Comparison of ENCODE assay signal across 18 cellular contexts in the genomic region with DNA sequence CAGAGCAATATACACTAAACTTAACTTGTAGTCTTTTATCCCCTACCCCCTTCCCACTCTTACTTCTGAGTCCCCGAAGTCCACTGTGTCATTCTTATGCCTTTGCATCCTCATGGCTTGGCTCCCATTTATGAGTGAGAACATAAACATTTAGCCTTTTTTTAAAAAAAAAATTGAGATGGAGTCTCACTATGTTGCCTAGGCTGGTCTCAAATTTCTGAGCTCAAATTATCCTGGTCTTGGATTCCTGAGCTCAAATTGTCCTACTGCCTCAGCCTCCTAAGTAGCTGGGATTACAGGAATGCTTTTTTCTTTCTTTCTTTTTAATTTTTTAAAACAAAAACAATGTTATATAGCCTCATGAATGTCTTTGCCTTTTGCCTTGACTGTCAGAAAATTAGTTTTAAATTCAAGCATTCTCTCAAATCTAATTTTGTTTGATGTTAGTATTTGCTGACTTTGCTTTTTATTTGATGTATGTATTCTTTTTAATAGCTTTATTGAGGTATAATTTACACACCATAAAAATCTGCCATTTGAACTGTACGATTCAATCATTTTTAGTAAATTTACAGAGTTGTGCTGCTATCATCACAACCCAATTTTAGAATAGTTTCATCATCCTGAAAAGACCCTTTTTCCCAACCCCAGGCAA. TPM values are rescaled to one million over a fixed set of nuclear protein-coding genes. Genes with fewer than 3 reads are reported as not detected.
DNase-seq lines count a peak whose midpoint lies in the region; ATAC-seq and TF ChIP-seq lines count a peak whose summit lies in the region.
"Had no signal": no experiment of that assay in that cellular context is flagged by ENCODE, and none has a peak within 500 bp of the region (broad histone marks: within the 10 kb centered on the region; RNA-seq: fewer than 3 reads in every experiment).

No MANE protein-coding gene starts in this region.

- no peak overlapping the region for H2BK20ac ChIP-seq in IMR-90 (ENCODE audit: low read depth, low read length)

- TF ChIP-seq CTCF in IMR-90 (conservative IDR thresholded peaks at IDR 0.05; ENCODE audit: low read depth, low read length) (no peak), foreskin fibroblast (IDR thresholded peaks at IDR 0.05; ENCODE audit: low read depth, low read length) (no peak)

- ATAC-seq in IMR-90 (ENCODE audit: low read depth) = peak; percentile 57
- ATAC-seq in activated CD4-positive, alpha-beta T cell treated with anti-CD3 and anti-CD28 coated beads for 36 hours = no peak
- ATAC-seq: CD8-positive, alpha-beta T cell; GM12878; HCT116 had no signal

- H3K23ac ChIP-seq in IMR-90 (ENCODE audit: low read depth, low read length) = no peak overlapping the region

- no peaks in the 10 kb centered on the region for H3K27me3 ChIP-seq in IMR-90 (ENCODE audit: control insufficient read depth, insufficient read depth, low read length)
- H3K27me3 ChIP-seq: BLaER1 had no signal

- no TSS peak for BruUV-seq in IMR-90 (replicated peaks; lab: Mats Ljungman, UMichigan)

- no peak overlapping the region for H3K4me3 ChIP-seq in IMR-90 (ENCODE audit: insufficient read depth, low read depth, low read length)
- no peak overlapping the region for H3K4me3 ChIP-seq in foreskin fibroblast (ENCODE audit: low read depth in 1 of 2, low read length in 2 of 2)
- H3K4me3 ChIP-seq: BLaER1, GM12878 had no signal

- H4K20me1 ChIP-seq in IMR-90 (ENCODE audit: insufficient read depth, low read length) = no peaks in the 10 kb centered on the region
- H4K20me1 ChIP-seq: BLaER1 had no signal

- WGBS in IMR-90 (ENCODE audit: extremely low coverage in 2 of 2, insufficient read length in 1 of 2), 2 experiments = no CpG with 5 or more reads among the region's 2 CpGs

- peaks cover 3% of the 10 kb centered on the region for H3K4me1 Mint-ChIP-seq in activated CD4-positive, alpha-beta T cell treated with anti-CD3 and anti-CD28 coated beads for 36 hours

- peaks cover 4% of the 10 kb centered on the region for H3K9me3 Mint-ChIP-seq in activated CD4-positive, alpha-beta T cell treated with anti-CD3 and anti-CD28 coated beads for 36 hours (ENCODE audit: low read depth)
- H3K9me3 Mint-ChIP-seq: CD8-positive, alpha-beta T cell had no signal

- H3K14ac ChIP-seq in IMR-90 (replicated peaks; ENCODE audit: low read depth, low read length) = no peak overlapping the region

- DNase-seq in EH (ENCODE audit: low read depth) (peak; percentile 49), ELR (ENCODE audit: low read depth) (peak; percentile 17), IMR-90 (peak; percentile 59), foreskin fibroblast (peak; percentile 21 to 49), DMS153 (lab: John Stamatoyannopoulos, UW) (no peak), NCI-H187 (lab: John Stamatoyannopoulos, UW) (no peak)
- DNase-seq in activated CD4-positive, alpha-beta T cell treated with anti-CD3 and anti-CD28 coated beads for 36 hours = no peak
- DNase-seq: Caco-2; CD4-positive, CD25-positive, alpha-beta regulatory T cell; CD8-positive, alpha-beta T cell; DMS79; GDM1; H9 had no signal

- H2BK120ac ChIP-seq in IMR-90 (ENCODE audit: low read depth, low read length) = no peak overlapping the region

- no peak overlapping the region for H2AFZ ChIP-seq in IMR-90 (replicated peaks; ENCODE audit: low read length, poor library complexity)

- in situ Hi-C loops in IMR-90 (cut with MboI; ENCODE audit: low sequenced_read_pairs) = no loop called here

- no peak overlapping the region for H3K27ac ChIP-seq in IMR-90 (ENCODE audit: insufficient read depth, low read length)
- H3K27ac ChIP-seq: BLaER1, C4-2B had no signal

- no peak overlapping the region for H3K4ac ChIP-seq in IMR-90 (ENCODE audit: low read depth, low read length)

- TF ChIP-seq RAD21 in IMR-90 (IDR thresholded peaks at IDR 0.05; ENCODE audit: low read length) = no peak

- H3K9me1 ChIP-seq in IMR-90 (ENCODE audit: insufficient read depth, low read length) = no peaks in the 10 kb centered on the region

- H3K27me3 Mint-ChIP-seq in activated CD4-positive, alpha-beta T cell treated with anti-CD3 and anti-CD28 coated beads for 36 hours = no peaks in the 10 kb centered on the region
- H3K27me3 Mint-ChIP-seq: B cell had no signal

- no peak overlapping the region for H2BK15ac ChIP-seq in IMR-90 (ENCODE audit: low read depth, low read length)

- H3K36me3 Mint-ChIP-seq in activated CD4-positive, alpha-beta T cell treated with anti-CD3 and anti-CD28 coated beads for 36 hours (ENCODE audit: low read depth) = no peaks in the 10 kb centered on the region
- H3K36me3 Mint-ChIP-seq: CD4-positive, CD25-positive, alpha-beta regulatory T cell; CD8-positive, alpha-beta T cell had no signal

- H4K8ac ChIP-seq in IMR-90 (ENCODE audit: low read depth in 2 of 2, low read length in 2 of 2) = no peak overlapping the region

- H3K36me3 ChIP-seq in IMR-90 (ENCODE audit: control insufficient read depth, insufficient read depth, low read length) = no peaks in the 10 kb centered on the region
- H3K36me3 ChIP-seq: BLaER1 had no signal

- no peak overlapping the region for H2AK9ac ChIP-seq in IMR-90 (replicated peaks; ENCODE audit: low read depth, low read length, poor library complexity)

- no peaks in the 10 kb centered on the region for H3K79me1 ChIP-seq in IMR-90 (ENCODE audit: low read depth in 1 of 2, low read length in 2 of 2)

- H2AK5ac ChIP-seq in IMR-90 (ENCODE audit: low read depth, low read length) = 0 out of 2 replicates have a peak overlapping the region, but pooled peaks have one; percentile 39

- no peak overlapping the region for H2BK5ac ChIP-seq in IMR-90 (ENCODE audit: low read depth, low read length, poor library complexity, severe bottlenecking)

- H3K56ac ChIP-seq in IMR-90 (ENCODE audit: extremely low read depth, insufficient read depth, low read length) = no peak overlapping the region

- H3K4me3 Mint-ChIP-seq in activated CD4-positive, alpha-beta T cell treated with anti-CD3 and anti-CD28 coated beads for 36 hours = no peak overlapping the region
- H3K4me3 Mint-ChIP-seq: B cell; CD4-positive, CD25-positive, alpha-beta regulatory T cell; CD8-positive, alpha-beta T cell; H9 had no signal

- no peak for TF ChIP-seq POLR2A in IMR-90 (IDR thresholded peaks at IDR 0.05; ENCODE audit: low read depth, low read length)

- no peak overlapping the region for H3K27ac Mint-ChIP-seq in activated CD4-positive, alpha-beta T cell treated with anti-CD3 and anti-CD28 coated beads for 36 hours
- H3K27ac Mint-ChIP-seq: B cell; CD4-positive, CD25-positive, alpha-beta regulatory T cell; CD8-positive, alpha-beta T cell; H9 had no signal

- peak overlapping the region; percentile 36; the same call in 1 of the 2 replicates for H4K5ac ChIP-seq in IMR-90 (ENCODE audit: low read depth, low read length)

- dilution Hi-C loops in IMR-90 (cut with HindIII; ENCODE audit: low sequenced_read_pairs, unreplicated experiment) = no loop called here

- POLR2A ChIA-PET in IMR-90 (lab: Charles Lee; ENCODE audit: unreplicated experiment) = no interaction called here
- POLR2A ChIA-PET in activated CD4-positive, alpha-beta T cell treated with anti-CD3 and anti-CD28 coated beads for 36 hours (lab: Charles Lee) = interaction anchor here (0.6 kb wide), 1 partner anchor 640 kb away, joined by 6 read pairs; no protein-coding TSS in a partner anchor

- CTCF ChIA-PET in IMR-90 (lab: Yijun Ruan, JAX) = no interaction called here
- CTCF ChIA-PET in activated CD4-positive, alpha-beta T cell treated with anti-CD3 and anti-CD28 coated beads for 36 hours (lab: Charles Lee) = interaction anchor here (0.6 to 0.9 kb wide), 4 partner anchors 45 to 365 kb away, joined by 3 read pairs; no protein-coding TSS in a partner anchor

- no peak overlapping the region for H3K9ac ChIP-seq in IMR-90 (ENCODE audit: low read depth, low read length)
- H3K9ac ChIP-seq: BLaER1 had no signal

- no peak overlapping the region for H3K4me2 ChIP-seq in IMR-90 (ENCODE audit: low read depth, low read length)
- H3K4me2 ChIP-seq: BLaER1 had no signal

- H4K91ac ChIP-seq in IMR-90 (ENCODE audit: insufficient read depth, low read depth, low read length) = no peak overlapping the region

- H3K18ac ChIP-seq in IMR-90 (ENCODE audit: low read depth, low read length) = no peak overlapping the region

- H3K9me3 ChIP-seq in IMR-90 (ENCODE audit: control insufficient read depth, insufficient read depth, low read length) = no peaks in the 10 kb centered on the region
- H3K9me3 ChIP-seq: Caco-2 had no signal

- no peaks in the 10 kb centered on the region; the same call in 1 of the 2 replicates for H3K4me1 ChIP-seq in IMR-90 (ENCODE audit: control insufficient read depth, insufficient read depth, low read length)
- H3K4me1 ChIP-seq: Caco-2 had no signal

- intact Hi-C loops in IMR-90 (cut with micrococcal nuclease) = no loop called here
- intact Hi-C loops in activated CD4-positive, alpha-beta T cell treated with anti-CD3 and anti-CD28 coated beads for 36 hours (cut with DNase I, micrococcal nuclease) = no loop called here

TF ChIP-seq in IMR-90, 13 proteins besides CTCF, POLR2A, EP300 and RAD21:
- no peak for TF ChIP-seq FOS (IDR thresholded peaks at IDR 0.05; ENCODE audit: low read depth, low read length)
- TF ChIP-seq USF2 (IDR thresholded peaks at IDR 0.05; ENCODE audit: low read depth, low read length) = no peak
- TF ChIP-seq MAZ (IDR thresholded peaks at IDR 0.05; ENCODE audit: borderline replicate concordance, low read depth, low read length) = no peak
- no peak for TF ChIP-seq MXI1 (IDR thresholded peaks at IDR 0.05; ENCODE audit: borderline replicate concordance, low read depth, low read length)
- no peak for TF ChIP-seq CHD1 (IDR thresholded peaks at IDR 0.05; ENCODE audit: low read depth, low read length)
- peak; percentile 98 for TF ChIP-seq MAFK (IDR thresholded peaks at IDR 0.05; ENCODE audit: low read depth, low read length)

RNA-seq across cellular contexts. Expression of gene NFKBIZ, which starts 46.9 kb away (rescaled TPM):
- total RNA-seq in IMR-90 (2012; rRNA removed) = 35.0 and 43.0 TPM in 2 replicates
- 40.9 and 56.2 TPM in 2 replicates for polyA plus RNA-seq in IMR-90 (2012; rRNA removed)
- 42.6 and 52.3 TPM in 2 replicates for polyA plus RNA-seq in IMR-90 (2012; cell fraction: cytosol; rRNA removed)
- polyA plus RNA-seq in IMR-90 (2012; cell fraction: nucleus; rRNA removed; ENCODE audit: low replicate concordance) = 482 and 691 TPM in 2 replicates
- total RNA-seq in activated CD4-positive, alpha-beta T cell treated with anti-CD3 and anti-CD28 coated beads for 36 hours = 10 to 100 TPM; 47.8 to 56.7 TPM

Comparison
In these comparisons a context has a peak if more than half of its experiments do, and no peak if none do; other contexts are left out.
1. DNase-seq: peak in EH (single experiment), ELR (single experiment), IMR-90 (single experiment) and foreskin fibroblast (2 of 2); none in DMS153 (single experiment), activated CD4-positive, alpha-beta T cell treated with anti-CD3 and anti-CD28 coated beads for 36 hours (single experiment) and NCI-H187 (0 of 2).